Comparison of ENCODE assay signal across 8 cellular contexts in the genomic region with DNA sequence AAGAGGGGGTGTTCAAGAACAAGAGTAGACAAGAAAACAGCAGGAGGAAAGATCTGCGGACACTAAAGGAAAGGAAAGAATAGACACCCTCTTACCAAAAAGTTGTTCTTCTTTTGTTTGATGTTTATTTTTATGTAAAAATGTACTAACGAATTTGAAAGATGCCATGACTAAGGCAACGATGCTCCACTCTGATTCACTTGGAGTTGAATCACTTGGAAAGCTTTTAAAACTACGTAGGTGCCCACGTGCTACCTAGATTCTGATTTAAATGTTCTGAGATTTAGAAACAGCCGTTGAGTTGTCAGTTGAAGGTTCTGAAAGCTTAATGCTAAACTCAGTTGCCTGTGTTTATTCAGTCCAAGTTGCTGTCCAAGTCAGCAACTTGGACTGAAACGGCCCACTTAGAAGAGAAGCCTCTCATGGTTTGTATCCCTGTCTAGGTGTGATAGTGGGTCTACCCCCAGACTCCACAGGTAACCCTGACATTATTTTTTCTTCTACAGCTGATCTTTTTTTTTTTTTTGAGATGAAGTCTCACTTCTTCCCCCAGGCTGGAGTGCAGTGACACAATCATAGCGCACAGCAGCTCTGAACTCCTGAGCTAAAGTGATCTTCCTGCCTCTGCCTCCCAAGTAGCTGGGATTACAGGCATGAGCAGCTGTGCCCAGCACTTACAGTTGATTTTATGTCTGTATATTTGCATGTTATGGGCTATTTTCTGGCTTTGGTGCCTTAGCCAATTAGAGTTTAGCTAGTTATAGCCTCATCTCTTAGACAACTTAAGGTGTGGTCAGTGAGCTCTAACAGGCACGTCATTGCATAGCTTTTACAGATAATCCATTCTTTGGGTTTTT. TPM values are rescaled to one million over a fixed set of nuclear protein-coding genes. Genes with fewer than 3 reads are reported as not detected.
DNase-seq lines count a peak whose midpoint lies in the region; ATAC-seq and TF ChIP-seq lines count a peak whose summit lies in the region.

No MANE protein-coding gene starts in this region.

- H3K4me3 ChIP-seq in coronary artery, result peak overlapping the region; percentile 72
- peak overlapping the region; percentile 66 to 95 (median 88) for H3K4me3 ChIP-seq in tibial nerve

- intact Hi-C loops in activated CD4-positive, alpha-beta T cell treated with anti-CD3 and anti-CD28 coated beads for 36 hours (cut with DNase I, micrococcal nuclease), result loop anchor here (2.0 to 10.0 kb wide), 11 partner anchors 86 to 1850 kb away; partner anchors contain the start of genes DNM3 (in 1 of the 2), FMO4 (in 1 of the 2), GORAB (in 1 of the 2) and PIGC (in 1 of the 2)

- peaks cover 0 to under 1% (median 0%) of the 10 kb centered on the region in 3 donors for H3K36me3 ChIP-seq in tibial nerve

- no peak for TF ChIP-seq CTCF in coronary artery (IDR thresholded peaks at IDR 0.05)
- no peak for TF ChIP-seq CTCF in tibial nerve (IDR thresholded peaks at IDR 0.05)

- CTCF ChIA-PET in activated CD4-positive, alpha-beta T cell treated with anti-CD3 and anti-CD28 coated beads for 36 hours (lab: Charles Lee), result interaction anchor here (0.5 to 1.8 kb wide), 21 partner anchors 11 to 976 kb away, joined by 3 to 6 read pairs (median 3); no protein-coding TSS in a partner anchor

- peak; percentile 32 for ATAC-seq in activated CD4-positive, alpha-beta T cell treated with anti-CD3 and anti-CD28 coated beads for 36 hours

- no peaks in the 10 kb centered on the region for H3K36me3 Mint-ChIP-seq in activated CD4-positive, alpha-beta T cell treated with anti-CD3 and anti-CD28 coated beads for 36 hours (ENCODE audit: low read depth)

- no peaks in the 10 kb centered on the region for H3K9me3 Mint-ChIP-seq in activated CD4-positive, alpha-beta T cell treated with anti-CD3 and anti-CD28 coated beads for 36 hours (ENCODE audit: low read depth)

- no peaks in the 10 kb centered on the region for H3K9me3 ChIP-seq in tibial nerve

- H3K27ac ChIP-seq in coronary artery, result peak overlapping the region; percentile 94 to 99
- peak overlapping the region; percentile 94 to 99 (median 96) for H3K27ac ChIP-seq in tibial nerve

- WGBS in tibial nerve, 2 donors, result 18 to 19% methylated on average over 9 of the region's 9 CpGs

- H3K27me3 ChIP-seq in tibial nerve, result no peaks in the 10 kb centered on the region

- TF ChIP-seq POLR2A in tibial nerve (IDR thresholded peaks at IDR 0.05), result peak in 1 of 2 donors; percentile 14

- POLR2A ChIA-PET in activated CD4-positive, alpha-beta T cell treated with anti-CD3 and anti-CD28 coated beads for 36 hours (lab: Charles Lee), result interaction anchor here (0.6 to 1.9 kb wide), 6 partner anchors 12 to 789 kb away, joined by 3 to 8 read pairs (median 4); partner anchors contain the start of genes DNM3, METTL13 and SUCO

- TF ChIP-seq EP300 in tibial nerve (IDR thresholded peaks at IDR 0.05), result no peak

- H3K27ac Mint-ChIP-seq in activated CD4-positive, alpha-beta T cell treated with anti-CD3 and anti-CD28 coated beads for 36 hours, result peak overlapping the region; percentile 99

- DNase-seq in activated CD4-positive, alpha-beta T cell treated with anti-CD3 and anti-CD28 coated beads for 36 hours, result peak; percentile 35
- DNase-seq in activated CD4-positive, alpha-beta T cell treated with anti-CD3 and anti-CD28 coated beads, Interleukin-2, amount 50 U/mL, for 48 hours, result no peak
- peak; percentile 76 for DNase-seq in RPMI7951 (ENCODE audit: low read depth)
- no peak for DNase-seq in coronary artery (ENCODE audit: low spot score)
- DNase-seq in medulla oblongata (ENCODE audit: extremely low spot score), result peak; percentile 53
- DNase-seq in tibial nerve (ENCODE audit: low spot score in 2 of 2), result peak in 1 of 2 donors; percentile 34
- no peak for DNase-seq in mesenteric fat pad (ENCODE audit: low spot score)
- DNase-seq in HPDE6-E6E7 (ENCODE audit: extremely low spot score), result no peak

- no peaks in the 10 kb centered on the region for H3K27me3 Mint-ChIP-seq in activated CD4-positive, alpha-beta T cell treated with anti-CD3 and anti-CD28 coated beads for 36 hours

- H3K4me1 ChIP-seq in tibial nerve, result peaks cover 0 to 40% (median 17%) of the 10 kb centered on the region in 4 donors

- H3K4me3 Mint-ChIP-seq in activated CD4-positive, alpha-beta T cell treated with anti-CD3 and anti-CD28 coated beads for 36 hours, result peak overlapping the region; percentile 92

- H3K4me1 Mint-ChIP-seq in activated CD4-positive, alpha-beta T cell treated with anti-CD3 and anti-CD28 coated beads for 36 hours, result peaks cover 40% of the 10 kb centered on the region

RNA-seq across cellular contexts. Expression of gene VAMP4, which starts 1.4 kb away (rescaled TPM):
- total RNA-seq in activated CD4-positive, alpha-beta T cell treated with anti-CD3 and anti-CD28 coated beads for 36 hours, result 10 to 100 TPM in 1 of 2 experiments, 1 to 10 TPM in 1; 9.7 to 11.6 TPM
- 11.3 and 13.1 TPM in 2 replicates for total RNA-seq in RPMI7951 (2014; rRNA removed; shearing (Covaris generic))
- total RNA-seq in tibial nerve (10 to 100 TPM; 13.8 to 25.6 (median 16.7) TPM), mesenteric fat pad (15.8 TPM)

RNA-seq across cellular contexts. Expression of gene METTL13, which starts 38.2 kb away (rescaled TPM):
- 10 to 100 TPM; 41.1 to 52.9 TPM for total RNA-seq in activated CD4-positive, alpha-beta T cell treated with anti-CD3 and anti-CD28 coated beads for 36 hours
- total RNA-seq in RPMI7951 (2014; rRNA removed; shearing (Covaris generic)), result 16.7 and 22.0 TPM in 2 replicates
- total RNA-seq in tibial nerve, result 10 to 100 TPM; 21.3 to 28.7 (median 24.4) TPM
- total RNA-seq in mesenteric fat pad, result 22.1 TPM

Comparison
In these comparisons a context has a peak if more than half of its experiments do, and no peak if none do; other contexts are left out.
1. DNase-seq: peak in activated CD4-positive, alpha-beta T cell treated with anti-CD3 and anti-CD28 coated beads for 36 hours (single experiment), RPMI7951 (single experiment) and medulla oblongata (single experiment); none in activated CD4-positive, alpha-beta T cell treated with anti-CD3 and anti-CD28 coated beads, Interleukin-2, amount 50 U/mL, for 48 hours (0 of 2), coronary artery (single experiment), mesenteric fat pad (single experiment) and HPDE6-E6E7 (single experiment).